Comparison of ENCODE assay signal across 17 cellular contexts in genomic region chr6:149014631-149015171, GRCh38.
DNase-seq lines count a peak whose midpoint lies in the region; ATAC-seq, FAIRE-seq and TF ChIP-seq lines count a peak whose summit lies in the region.
"Had no signal": no experiment of that assay in that cellular context is flagged by ENCODE, and none has a peak within 500 bp of the region (broad histone marks: within the 10 kb centered on the region; RNA-seq: fewer than 3 reads in every experiment).

No MANE protein-coding gene starts in this region.

- H3K4me3 Mint-ChIP-seq in astrocyte (ENCODE audit: unreplicated experiment): no peak overlapping the region
- H3K4me3 Mint-ChIP-seq: CD8-positive, alpha-beta memory T cell had no signal

- H3K4me1 Mint-ChIP-seq in astrocyte (ENCODE audit: low read depth, unreplicated experiment): peaks cover 32% of the 10 kb centered on the region
- H3K4me1 Mint-ChIP-seq: CD8-positive, alpha-beta memory T cell had no signal

- H3K4me3 ChIP-seq in HUES64 (ENCODE audit: low read length) (no peak overlapping the region; the same call in 1 of the 2 replicates), astrocyte (ENCODE audit: insufficient read depth, low read depth, low read length) (no peak overlapping the region), iPS-15b (ENCODE audit: low read depth, low read length) (peak overlapping the region; percentile 10), upper lobe of left lung (no peak overlapping the region), esophagus squamous epithelium (no peak overlapping the region)
- H3K4me3 ChIP-seq: pancreas, spleen, thoracic aorta had no signal

- intact Hi-C loops in esophagus squamous epithelium (cut with DNase I): no loop called here

- H2AFZ ChIP-seq in astrocyte (ENCODE audit: low read depth, low read length): no peak overlapping the region

- peak overlapping the region; percentile 81 for H3K27ac Mint-ChIP-seq in astrocyte (ENCODE audit: unreplicated experiment)

- no peak for TF ChIP-seq CTCF in astrocyte (IDR thresholded peaks at IDR 0.05; ENCODE audit: insufficient read depth, low read depth, low read length)
- TF ChIP-seq CTCF in upper lobe of left lung (IDR thresholded peaks at IDR 0.05): no peak
- TF ChIP-seq CTCF in esophagus squamous epithelium (IDR thresholded peaks at IDR 0.05): no peak

- H3K4me1 ChIP-seq in HUES64 (ENCODE audit: insufficient read depth, low read length) (peaks cover 25% of the 10 kb centered on the region), astrocyte (ENCODE audit: insufficient read depth, low read length) (peaks cover 31% of the 10 kb centered on the region), iPS-15b (ENCODE audit: control insufficient read depth, insufficient read depth, low read length) (peaks cover 16% of the 10 kb centered on the region), upper lobe of left lung (no peaks in the 10 kb centered on the region), esophagus squamous epithelium (peaks cover 0 to 27% (median 7%) of the 10 kb centered on the region in 3 donors)
- H3K4me1 ChIP-seq: pancreas, spleen had no signal

- TF ChIP-seq POLR2A in upper lobe of left lung (IDR thresholded peaks at IDR 0.05): no peak
- TF ChIP-seq POLR2A in esophagus squamous epithelium (IDR thresholded peaks at IDR 0.05): no peak

- H3K9me3 ChIP-seq in HUES64 (ENCODE audit: insufficient read depth, low read depth, low read length) (no peaks in the 10 kb centered on the region), astrocyte (ENCODE audit: insufficient read depth, low read depth, low read length) (no peaks in the 10 kb centered on the region), iPS-15b (ENCODE audit: control insufficient read depth, insufficient read depth, low read length) (no peaks in the 10 kb centered on the region), upper lobe of left lung (no peaks in the 10 kb centered on the region), esophagus squamous epithelium (no peaks in the 10 kb centered on the region)
- H3K9me3 ChIP-seq: pancreas, spleen, thoracic aorta had no signal

- no peak for TF ChIP-seq EP300 in upper lobe of left lung (IDR thresholded peaks at IDR 0.05)

- H3K36me3 ChIP-seq in HUES64 (ENCODE audit: insufficient read depth, low read length) (peaks cover 8% of the 10 kb centered on the region), astrocyte (ENCODE audit: insufficient read depth, low read length) (no peaks in the 10 kb centered on the region), iPS-15b (ENCODE audit: control insufficient read depth, insufficient read depth, low read length) (no peaks in the 10 kb centered on the region), upper lobe of left lung (no peaks in the 10 kb centered on the region), esophagus squamous epithelium (no peaks in the 10 kb centered on the region)
- H3K36me3 ChIP-seq: pancreas, thoracic aorta had no signal

- H3K27me3 ChIP-seq in HUES64 (ENCODE audit: insufficient read depth, low read length) (no peaks in the 10 kb centered on the region), astrocyte (ENCODE audit: insufficient read depth, low read length) (no peaks in the 10 kb centered on the region), iPS-15b (ENCODE audit: control insufficient read depth, insufficient read depth, low read length) (no peaks in the 10 kb centered on the region), upper lobe of left lung (no peaks in the 10 kb centered on the region), esophagus squamous epithelium (no peaks in the 10 kb centered on the region)
- H3K27me3 ChIP-seq: pancreas, spleen had no signal

- H3K79me2 ChIP-seq in astrocyte (ENCODE audit: insufficient read depth, low read length): no peaks in the 10 kb centered on the region

- 5% methylated on average over 2 of the region's 2 CpGs for WGBS in HUES64
- 76 to 78% methylated on average over 2 of the region's 2 CpGs for whole genome bisulfite sequencing in upper lobe of left lung, 2 donors
- WGBS in esophagus squamous epithelium, 2 donors: 76 to 77% methylated on average over 2 of the region's 2 CpGs

- peaks cover under 1% of the 10 kb centered on the region for H3K9me3 Mint-ChIP-seq in astrocyte (ENCODE audit: unreplicated experiment)
- H3K9me3 Mint-ChIP-seq: CD8-positive, alpha-beta memory T cell had no signal

- no peaks in the 10 kb centered on the region for H3K36me3 Mint-ChIP-seq in astrocyte (ENCODE audit: low read depth, unreplicated experiment)

- no peaks in the 10 kb centered on the region for H4K20me1 ChIP-seq in astrocyte (ENCODE audit: insufficient read depth, low read length)

- DNase-seq in astrocyte (ENCODE audit: low read depth): peak; percentile 33
- DNase-seq in upper lobe of left lung: no peak
- DNase-seq in NCI-H187 (lab: John Stamatoyannopoulos, UW): no peak
- no peak for DNase-seq in NCI-H1417 treated with DMSO at 0.1 percent for 48 hours (lab: John Stamatoyannopoulos, UW)
- DNase-seq in esophagus squamous epithelium (lab: John Stamatoyannopoulos, UW): no peak
- no peak for DNase-seq in NAMALWA (ENCODE audit: low spot score)
- DNase-seq: activated naive CD4-positive, alpha-beta T cell treated with anti-CD3 and anti-CD28 coated beads, Interleukin-2, amount 50 U/mL, for 16 hours; CD8-positive, alpha-beta memory T cell; NCI-H510A; pancreas; RPMI8226; spleen had no signal

- peak overlapping the region; percentile 72 for H3K4me2 ChIP-seq in astrocyte (ENCODE audit: low read length)

- ATAC-seq in upper lobe of left lung (ENCODE audit: low FRiP score in 2 of 2): peak; percentile 23 to 37

- no peaks in the 10 kb centered on the region for H3K27me3 Mint-ChIP-seq in astrocyte (ENCODE audit: low read depth, unreplicated experiment)
- H3K27me3 Mint-ChIP-seq: CD8-positive, alpha-beta memory T cell had no signal

- H3K9ac ChIP-seq in HUES64 (ENCODE audit: low read depth, low read length) (peak overlapping the region; percentile 33; the same call in 1 of the 2 replicates), astrocyte (ENCODE audit: low read length) (peak overlapping the region; percentile 36), iPS-15b (ENCODE audit: low read depth, low read length) (no peak overlapping the region)

- FAIRE-seq in astrocyte (lab: Jason Lieb, UNC): no peak
- FAIRE-seq: endothelial cell of umbilical vein, pancreas, TTC549 had no signal

- H3K27ac ChIP-seq in HUES64 (ENCODE audit: low read depth, low read length) (peak overlapping the region; percentile 88), astrocyte (ENCODE audit: low read depth, low read length) (peak overlapping the region; percentile 77), upper lobe of left lung (no peak overlapping the region), esophagus squamous epithelium (no peak overlapping the region)
- H3K27ac ChIP-seq: pancreas, spleen, thoracic aorta had no signal

Comparison
In these comparisons a context has a peak if more than half of its experiments do, and no peak if none do; other contexts are left out.
1. H3K27ac ChIP-seq: peak in HUES64 (single experiment) and astrocyte (single experiment); none in upper lobe of left lung (0 of 4) and esophagus squamous epithelium (0 of 4).